ENCODE assay signal across 8 cellular contexts in the genomic region with DNA sequence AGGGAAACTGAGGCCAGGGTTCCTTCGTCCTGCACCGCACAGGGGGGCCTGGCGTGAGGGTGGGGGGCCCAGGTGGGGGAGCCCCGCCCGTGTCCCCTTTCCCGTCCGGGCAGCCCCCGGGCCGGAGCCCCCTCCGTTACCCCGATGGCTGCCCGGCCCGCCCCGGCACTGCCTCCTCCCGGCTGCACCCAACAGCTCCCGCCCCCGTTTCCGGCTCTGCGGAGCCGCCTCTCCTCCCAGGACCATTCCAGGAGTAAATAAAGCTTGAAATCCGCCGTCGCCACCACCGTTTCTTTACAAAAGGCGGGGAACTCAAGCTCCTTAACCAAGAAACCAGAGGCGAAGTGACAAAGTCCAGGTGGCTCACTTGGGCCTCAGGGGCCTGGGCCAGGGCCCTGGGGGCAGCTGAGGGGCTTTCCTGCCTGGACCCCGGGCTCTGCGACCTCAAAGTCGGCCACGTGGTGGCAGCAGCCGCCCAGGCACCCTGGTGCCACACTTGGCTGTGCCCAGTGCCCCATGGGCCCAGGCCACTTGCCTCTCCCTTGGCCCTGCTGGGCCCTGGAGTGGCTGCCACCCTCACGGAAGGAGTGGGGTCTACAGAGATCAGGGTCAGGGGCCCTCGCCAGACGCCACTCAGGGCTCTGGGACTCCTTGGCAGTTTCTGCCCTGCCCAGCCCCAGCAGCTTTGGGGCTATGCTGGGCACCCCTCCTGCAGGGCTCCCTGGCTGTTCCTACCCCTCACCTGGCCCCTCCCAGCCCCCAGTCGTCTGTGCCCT. TPM values are rescaled to one million over a fixed set of nuclear protein-coding genes. Genes with fewer than 3 reads are reported as not detected.
DNase-seq lines count a peak whose midpoint lies in the region; ATAC-seq and TF ChIP-seq lines count a peak whose summit lies in the region.

No MANE protein-coding gene starts in this region.

- peaks cover 34% of the 10 kb centered on the region for H3K4me1 ChIP-seq in DND-41 (ENCODE audit: insufficient read depth, low read length)
- H3K4me1 ChIP-seq in Karpas-422 (ENCODE audit: low read length): peaks cover 28% of the 10 kb centered on the region
- no peaks in the 10 kb centered on the region for H3K4me1 ChIP-seq in foreskin keratinocyte
- peaks cover 23% of the 10 kb centered on the region for H3K4me1 ChIP-seq in neuron (ENCODE audit: insufficient read depth, low read length)

- H3K9ac ChIP-seq in DND-41 (ENCODE audit: low read depth, low read length) (peak overlapping the region; percentile 66), Karpas-422 (ENCODE audit: low read length) (peak overlapping the region; percentile 74)

- H3K27me3 ChIP-seq in DND-41 (ENCODE audit: insufficient read depth, low read length, poor library complexity): no peaks in the 10 kb centered on the region
- no peaks in the 10 kb centered on the region for H3K27me3 ChIP-seq in Karpas-422 (ENCODE audit: low read length)
- no peaks in the 10 kb centered on the region for H3K27me3 ChIP-seq in foreskin keratinocyte
- peaks cover 4% of the 10 kb centered on the region for H3K27me3 ChIP-seq in neuron (ENCODE audit: insufficient read depth, low read length)

- ATAC-seq in DND-41 (ENCODE audit: insufficient read depth, low read depth): peak; percentile 91
- ATAC-seq in GM21786 (IDR thresholded peaks at IDR 0.05; ENCODE audit: unreplicated experiment): peak; percentile 67
- peak; percentile 81 for ATAC-seq in foreskin keratinocyte

- H3K4me3 ChIP-seq in DND-41 (ENCODE audit: low read depth in 1 of 2, low read length in 2 of 2): peak overlapping the region; percentile 33 to 65; a peak in 3 of 4 replicates
- peak overlapping the region; percentile 76 for H3K4me3 ChIP-seq in Karpas-422 (ENCODE audit: low read length)
- peak overlapping the region; percentile 63 for H3K4me3 ChIP-seq in neuron (ENCODE audit: low read length)

- H3K36me3 ChIP-seq in DND-41 (ENCODE audit: insufficient read depth, low read length): peaks cover 20% of the 10 kb centered on the region
- H3K36me3 ChIP-seq in Karpas-422 (ENCODE audit: insufficient read depth, low read length): no peaks in the 10 kb centered on the region
- peaks cover 9% of the 10 kb centered on the region for H3K36me3 ChIP-seq in neuron (ENCODE audit: insufficient read depth, low read length)

- H3K9me3 ChIP-seq in DND-41 (ENCODE audit: insufficient read depth, low read length, severe bottlenecking) (no peaks in the 10 kb centered on the region), Karpas-422 (ENCODE audit: low read length) (no peaks in the 10 kb centered on the region), neuron (ENCODE audit: low read length) (no peaks in the 10 kb centered on the region)

- H2AFZ ChIP-seq in DND-41 (ENCODE audit: low read depth, low read length) (peak overlapping the region; percentile 89), Karpas-422 (ENCODE audit: low read length) (peak overlapping the region; percentile 95), neuron (ENCODE audit: low read depth, low read length) (peak overlapping the region; percentile 95)

- DNase-seq in DND-41 (peak; percentile 91), Karpas-422 (peak; percentile 92), activated gamma-delta T cell treated with Interleukin-2 at 50 U/mL for 16 hours (peak; percentile 85), foreskin keratinocyte (peak; percentile 63 to 86), substantia nigra (lab: John Stamatoyannopoulos, UW) (peak in 48 of 49 donors; percentile 37 to 91 (median 80))

- H3K79me2 ChIP-seq in DND-41 (ENCODE audit: insufficient read depth, low read length) (peaks cover 30% of the 10 kb centered on the region), Karpas-422 (ENCODE audit: low read length) (peaks cover 9% of the 10 kb centered on the region)

- peak overlapping the region; percentile 92 for H3K27ac ChIP-seq in DND-41 (ENCODE audit: low read length)
- 0 out of 2 replicates have a peak overlapping the region, but pooled peaks have one; percentile 21 for H3K27ac ChIP-seq in Karpas-422 (ENCODE audit: low read length)
- H3K27ac ChIP-seq in foreskin keratinocyte: peak overlapping the region; percentile 28
- peak overlapping the region; percentile 85 for H3K27ac ChIP-seq in substantia nigra (ENCODE audit: low read depth, low read length, poor library complexity, severe bottlenecking)

- TF ChIP-seq CTCF in DND-41 (IDR thresholded peaks at IDR 0.05; ENCODE audit: borderline replicate concordance, extremely low read depth, low read length, poor library complexity, severe bottlenecking): peak; percentile 91
- TF ChIP-seq CTCF in foreskin keratinocyte (conservative IDR thresholded peaks at IDR 0.05): peak; percentile 99

- H4K20me1 ChIP-seq in DND-41 (ENCODE audit: insufficient read depth, low read length) (peaks cover 4% of the 10 kb centered on the region), Karpas-422 (ENCODE audit: insufficient read depth, low read depth, low read length) (no peaks in the 10 kb centered on the region)

- H3K9me2 ChIP-seq in Karpas-422 (replicated peaks; ENCODE audit: insufficient read depth, low read length): no peaks in the 10 kb centered on the region

- TF ChIP-seq POLR2A in Raji (IDR thresholded peaks at IDR 0.05; ENCODE audit: insufficient read depth, low read depth, low read length): peak; percentile 32; the same call in 1 of the 2 replicates

- H3K4me2 ChIP-seq in DND-41 (ENCODE audit: insufficient read depth, low read length) (peak overlapping the region; percentile 70), Karpas-422 (ENCODE audit: low read depth, low read length, poor library complexity, severe bottlenecking) (peak overlapping the region; percentile 99)

RNA-seq across cellular contexts. Expression of gene FAAP20, which starts 0.5 kb away (rescaled TPM):
- 20.1 and 84.8 TPM in 2 replicates for total RNA-seq in Karpas-422 (2014; rRNA removed; shearing (Covaris generic); ENCODE audit: low replicate concordance)
- 30.3 and 32.0 TPM in 2 replicates for total RNA-seq in foreskin keratinocyte
- 82.5 and 103 TPM in 2 replicates for polyA plus RNA-seq in foreskin keratinocyte

RNA-seq across cellular contexts. Expression of gene SKI, which starts 33.0 kb away (rescaled TPM):
- total RNA-seq in Karpas-422 (2014; rRNA removed; shearing (Covaris generic); ENCODE audit: low replicate concordance): 1.7 and 2.4 TPM in 2 replicates
- total RNA-seq in foreskin keratinocyte: 23.8 and 24.6 TPM in 2 replicates
- 9.3 and 10.7 TPM in 2 replicates for polyA plus RNA-seq in foreskin keratinocyte

Comparison
In these comparisons a context has a peak if more than half of its experiments do, and no peak if none do; other contexts are left out.
1. Peak in every context shown above with its lines: DNase-seq, ATAC-seq, H3K4me3 ChIP-seq and H3K27ac ChIP-seq.
2. H3K27ac ChIP-seq: peak in every context shown above with its lines; median percentile 92 in DND-41; 85 in substantia nigra; 28 in foreskin keratinocyte; 21 in Karpas-422.